In genomic region chr1:241950390-241950789, GRCh38 we compare ENCODE assay signal across 21 cellular contexts. TPM values are rescaled to one million over a fixed set of nuclear protein-coding genes. Genes with fewer than 3 reads are reported as not detected.
DNase-seq lines count a peak whose midpoint lies in the region; ATAC-seq, FAIRE-seq and TF ChIP-seq lines count a peak whose summit lies in the region.
"Had no signal": no experiment of that assay in that cellular context is flagged by ENCODE, and none has a peak within 500 bp of the region (broad histone marks: within the 10 kb centered on the region; RNA-seq: fewer than 3 reads in every experiment).

No MANE protein-coding gene starts in this region.

- CTCF ChIA-PET in AG04449 (lab: Yijun Ruan, JAX), result interaction anchor here (0.6 kb wide), 1 partner anchor 1592 kb away, joined by 3 read pairs; no protein-coding TSS in a partner anchor

- peak; percentile 7 for DNase-seq in AG04449 (ENCODE audit: low read depth, low spot score)
- DNase-seq in H54 (ENCODE audit: insufficient read length, low spot score), result peak; percentile 21
- peak; percentile 18 for DNase-seq in T1000 (lab: John Stamatoyannopoulos, UW)
- peak; percentile 88 for DNase-seq in fibroblast of the aortic adventitia (ENCODE audit: low read depth)
- no peak for DNase-seq in testis
- DNase-seq in MV-4-11 (lab: John Stamatoyannopoulos, UW), result no peak
- DNase-seq in NCI-H1436 treated with DMSO at 0.1 percent for 48 hours (lab: John Stamatoyannopoulos, UW), result no peak
- DNase-seq: ACHN; activated CD4-positive, alpha-beta T cell treated with anti-CD3 and anti-CD28 coated beads, Interleukin-2, amount 50 U/mL, for 1 hour; anterior cingulate cortex; NCI-H146; Peyer's patch; retina; stimulated activated naive CD4-positive, alpha-beta T cell treated with Interleukin-2 at 50 U/mL for 16 hours; SW 1271; transverse colon had no signal

- ATAC-seq in HG02588 (IDR thresholded peaks at IDR 0.05; ENCODE audit: unreplicated experiment), result no peak
- ATAC-seq: GM12878 had no signal

- H3K36me3 ChIP-seq in testis (ENCODE audit: low read depth, missing control alignments), result no peaks in the 10 kb centered on the region
- H3K36me3 ChIP-seq: neutrophil, Peyer's patch, transverse colon had no signal

- POLR2A ChIA-PET in AG04449 (lab: Yijun Ruan, JAX), result no interaction called here

- H3K9me3 ChIP-seq in testis, result no peaks in the 10 kb centered on the region
- H3K9me3 ChIP-seq: neutrophil, Peyer's patch, transverse colon had no signal

- FAIRE-seq in H54 (lab: Jason Lieb, UNC), result no peak
- FAIRE-seq: GM12878 had no signal

- no peaks in the 10 kb centered on the region for H3K27me3 ChIP-seq in testis
- H3K27me3 ChIP-seq: neutrophil, Peyer's patch, transverse colon had no signal

- no peak for TF ChIP-seq POLR2A in H54 (IDR thresholded peaks at IDR 0.05; ENCODE audit: low read depth, low read length)
- TF ChIP-seq POLR2A in testis (IDR thresholded peaks at IDR 0.05), result no peak

- H3K27ac ChIP-seq in testis, result no peak overlapping the region
- H3K27ac ChIP-seq: neutrophil, Peyer's patch, transverse colon had no signal

- TF ChIP-seq CTCF in AG04449 (IDR thresholded peaks at IDR 0.05; ENCODE audit: insufficient read depth, low read length, missing control alignments) (no peak), fibroblast of the aortic adventitia (IDR thresholded peaks at IDR 0.05; ENCODE audit: insufficient read depth, low read length) (no peak), testis (IDR thresholded peaks at IDR 0.05) (no peak)

- H3K4me1 ChIP-seq in testis, result no peaks in the 10 kb centered on the region
- H3K4me1 ChIP-seq: Peyer's patch, transverse colon had no signal

- intact Hi-C loops in testis (cut with DNase I; ENCODE audit: low total_unique reads), result no loop called here

- H3K4me3 ChIP-seq in AG04449 (ENCODE audit: low read depth, low read length) (no peak overlapping the region), fibroblast of the aortic adventitia (ENCODE audit: low read depth, low read length) (no peak overlapping the region), testis (no peak overlapping the region)
- H3K4me3 ChIP-seq: GM12878, Peyer's patch, transverse colon had no signal

- 73 to 78% methylated on average over 5 of the region's 5 CpGs for WGBS in testis, 2 donors

RNA-seq across cellular contexts. Expression of gene BECN2, which starts 7.2 kb away (rescaled TPM):
- total RNA-seq in fibroblast of the aortic adventitia (ENCODE audit: low replicate concordance), result not detected in 2 replicates
- not detected for total RNA-seq in testis
- not detected for polyA plus RNA-seq in testis (ENCODE audit: insufficient read depth, low read depth, low replicate concordance)
- total RNA-seq: cerebellum, GM12878, mucosa of gallbladder, Peyer's patch, transverse colon had no signal
- polyA plus RNA-seq: GM12878 had no signal

RNA-seq across cellular contexts. Expression of gene MAP1LC3C, which starts 48.5 kb away (rescaled TPM):
- total RNA-seq in fibroblast of the aortic adventitia (ENCODE audit: low replicate concordance), result 0.09 TPM in 1 of 2 replicates, not detected in the other
- under 1 TPM; 0.50 to 0.63 TPM for total RNA-seq in testis
- polyA plus RNA-seq in testis (ENCODE audit: insufficient read depth, low read depth, low replicate concordance), result 0.65 TPM
- total RNA-seq: GM12878 had no signal

Comparison
In these comparisons a context has a peak if more than half of its experiments do, and no peak if none do; other contexts are left out.
1. DNase-seq: peak in AG04449 (single experiment), H54 (single experiment), T1000 (single experiment) and fibroblast of the aortic adventitia (single experiment); none in testis (single experiment), MV-4-11 (single experiment) and NCI-H1436 treated with DMSO at 0.1 percent for 48 hours (single experiment).